In genomic region chr5:38382898-38383297, GRCh38 we compare ENCODE assay signal across 8 cellular contexts.
DNase-seq lines count a peak whose midpoint lies in the region; ATAC-seq and TF ChIP-seq lines count a peak whose summit lies in the region.

No MANE protein-coding gene starts in this region.

- H4K20me1 ChIP-seq in OCI-LY1 (ENCODE audit: insufficient read depth, low read length) = no peaks in the 10 kb centered on the region
- no peaks in the 10 kb centered on the region for H4K20me1 ChIP-seq in osteoblast (ENCODE audit: insufficient read depth, low read length)

- no peaks in the 10 kb centered on the region for H3K9me3 Mint-ChIP-seq in activated T-cell treated with anti-CD3 and anti-CD28 coated beads, Interleukin-2, amount 50 U/mL, for 72 hours

- H3K27ac Mint-ChIP-seq in activated T-cell treated with anti-CD3 and anti-CD28 coated beads, Interleukin-2, amount 50 U/mL, for 72 hours = no peak overlapping the region

- DNase-seq in GM03348 (ENCODE audit: low spot score) (peak; percentile 86), foreskin melanocyte (peak; percentile 22), osteoblast (ENCODE audit: insufficient read length, low spot score, missing footprints) (peak; percentile 65), middle frontal gyrus (ENCODE audit: extremely low spot score, low spot score) (no peak)
- DNase-seq in Jurkat, Clone E6-1 (ENCODE audit: low read depth, low spot score) = peak; percentile 65
- DNase-seq in activated T-cell treated with anti-CD3 and anti-CD28 coated beads, Interleukin-2, amount 50 U/mL, for 72 hours = peak; percentile 60 to 66

- peaks cover 17% of the 10 kb centered on the region for H3K27me3 Mint-ChIP-seq in activated T-cell treated with anti-CD3 and anti-CD28 coated beads, Interleukin-2, amount 50 U/mL, for 72 hours (ENCODE audit: low read depth)

- H2AFZ ChIP-seq in OCI-LY1 (ENCODE audit: low read length) = no peak overlapping the region
- H2AFZ ChIP-seq in osteoblast (ENCODE audit: low read length) = no peak overlapping the region

- H3K9me3 ChIP-seq in OCI-LY1 (ENCODE audit: low read length) (no peaks in the 10 kb centered on the region), osteoblast (ENCODE audit: low read depth, low read length) (no peaks in the 10 kb centered on the region)

- H3K79me2 ChIP-seq in OCI-LY1 (ENCODE audit: insufficient read depth, low read length) (no peaks in the 10 kb centered on the region), osteoblast (ENCODE audit: insufficient read depth, low read length) (no peaks in the 10 kb centered on the region)

- H3K9ac ChIP-seq in OCI-LY1 (ENCODE audit: low read length) = no peak overlapping the region

- peak; percentile 96 for ATAC-seq in GM21825 (IDR thresholded peaks at IDR 0.05; ENCODE audit: unreplicated experiment)
- peak; percentile 89 to 96 for ATAC-seq in activated T-cell treated with anti-CD3 and anti-CD28 coated beads, Interleukin-2, amount 50 U/mL, for 72 hours (replicated peaks in 1 of 2)

- no peaks in the 10 kb centered on the region for H3K36me3 Mint-ChIP-seq in activated T-cell treated with anti-CD3 and anti-CD28 coated beads, Interleukin-2, amount 50 U/mL, for 72 hours (ENCODE audit: insufficient read depth in 2 of 2)

- H3K4me3 ChIP-seq in Jurkat, Clone E6-1 (ENCODE audit: low read length) = no peak overlapping the region
- H3K4me3 ChIP-seq in OCI-LY1 (ENCODE audit: low read depth, low read length, poor library complexity, severe bottlenecking) = no peak overlapping the region
- H3K4me3 ChIP-seq in osteoblast (ENCODE audit: insufficient read depth, low read length) = no peak overlapping the region

- H3F3A ChIP-seq in OCI-LY1 (ENCODE audit: insufficient read depth, low read length) = no peaks in the 10 kb centered on the region

- H3K36me3 ChIP-seq in OCI-LY1 (ENCODE audit: insufficient read depth, low read length) (no peaks in the 10 kb centered on the region), osteoblast (ENCODE audit: insufficient read depth, low read length) (no peaks in the 10 kb centered on the region)

- H3K4me2 ChIP-seq in OCI-LY1 (ENCODE audit: low read length) (no peak overlapping the region), osteoblast (ENCODE audit: insufficient read depth, low read length) (no peak overlapping the region)

- H3K9me2 ChIP-seq in OCI-LY1 (ENCODE audit: low read depth, low read length) = no peaks in the 10 kb centered on the region

- H3K4me1 ChIP-seq in OCI-LY1 (ENCODE audit: insufficient read depth, low read length, severe bottlenecking) (no peaks in the 10 kb centered on the region), osteoblast (ENCODE audit: insufficient read depth, low read length) (peaks cover 2% of the 10 kb centered on the region)

- H3K27ac ChIP-seq in OCI-LY1 (ENCODE audit: low read depth, low read length, poor library complexity, severe bottlenecking) = no peak overlapping the region
- H3K27ac ChIP-seq in osteoblast (ENCODE audit: low read depth, low read length) = no peak overlapping the region

- peaks cover 22% of the 10 kb centered on the region for H3K4me1 Mint-ChIP-seq in activated T-cell treated with anti-CD3 and anti-CD28 coated beads, Interleukin-2, amount 50 U/mL, for 72 hours (ENCODE audit: low read depth)

- no peaks in the 10 kb centered on the region for H3K27me3 ChIP-seq in OCI-LY1 (ENCODE audit: insufficient read depth, low read length)
- peaks cover 22% of the 10 kb centered on the region for H3K27me3 ChIP-seq in osteoblast (ENCODE audit: insufficient read depth, low read length)

- no peak overlapping the region for H3K4me3 Mint-ChIP-seq in activated T-cell treated with anti-CD3 and anti-CD28 coated beads, Interleukin-2, amount 50 U/mL, for 72 hours

- TF ChIP-seq CTCF in OCI-LY1 (IDR thresholded peaks at IDR 0.05; ENCODE audit: low read length) = peak; percentile 76
- peak; percentile 89 for TF ChIP-seq CTCF in osteoblast (IDR thresholded peaks at IDR 0.05; ENCODE audit: extremely low read depth, low read depth, low read length)
